ENCODE assay signal across 8 cellular contexts in the genomic region with DNA sequence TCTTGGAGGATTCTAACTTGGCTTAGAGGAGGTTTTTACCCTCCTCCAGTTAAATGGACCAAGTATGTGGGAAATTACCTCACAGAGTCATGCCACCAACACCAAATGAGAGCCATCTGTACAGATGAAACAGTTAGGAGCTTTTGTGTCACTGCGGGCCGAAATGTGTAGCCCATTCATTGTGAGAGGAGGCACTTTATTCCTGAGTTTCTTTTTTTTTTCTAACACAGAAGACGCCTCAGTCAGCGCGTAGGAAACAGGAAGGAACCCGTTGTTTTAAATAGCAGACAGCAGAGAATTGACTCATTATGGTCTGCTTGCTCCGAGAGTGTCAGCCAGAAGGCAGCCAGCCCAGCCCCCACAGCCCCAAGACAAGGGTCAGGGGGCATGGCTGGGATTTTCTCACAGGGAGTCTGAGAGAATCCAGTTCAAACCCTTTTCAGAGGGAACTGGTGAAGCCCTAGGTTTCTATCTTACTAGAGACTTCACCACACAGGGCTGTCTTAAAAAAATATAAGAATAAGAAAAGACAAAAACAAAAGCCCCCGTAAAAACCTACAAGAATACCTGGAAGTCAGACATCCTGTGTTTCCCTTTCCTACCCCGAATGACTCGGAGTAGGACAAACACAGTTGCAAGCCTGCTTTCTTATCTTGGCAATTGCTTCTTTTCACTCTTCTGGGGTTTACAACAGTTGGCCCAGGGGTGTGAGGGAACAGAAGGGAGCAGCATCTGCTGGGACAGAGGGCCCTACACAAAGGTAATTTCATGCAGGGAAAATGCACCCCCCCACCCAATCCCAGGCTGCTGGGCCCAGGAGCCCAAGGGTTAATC.
DNase-seq lines count a peak whose midpoint lies in the region; ATAC-seq and TF ChIP-seq lines count a peak whose summit lies in the region.

No MANE protein-coding gene starts in this region.

- peaks cover 20% of the 10 kb centered on the region for H3K9me3 Mint-ChIP-seq in activated T-cell treated with anti-CD3 and anti-CD28 coated beads, Interleukin-2, amount 50 U/mL, for 24 hours

- H3K4me3 Mint-ChIP-seq in activated T-cell treated with anti-CD3 and anti-CD28 coated beads, Interleukin-2, amount 50 U/mL, for 24 hours, result peak overlapping the region; percentile 21

- H3K27me3 ChIP-seq in gastroesophageal sphincter (no peaks in the 10 kb centered on the region), osteoblast (ENCODE audit: insufficient read depth, low read length) (no peaks in the 10 kb centered on the region), upper lobe of left lung (no peaks in the 10 kb centered on the region)

- H3K4me2 ChIP-seq in osteoblast (ENCODE audit: insufficient read depth, low read length), result peak overlapping the region; percentile 76

- TF ChIP-seq CTCF in gastroesophageal sphincter (IDR thresholded peaks at IDR 0.05) (no peak), osteoblast (IDR thresholded peaks at IDR 0.05; ENCODE audit: extremely low read depth, low read depth, low read length) (no peak), upper lobe of left lung (IDR thresholded peaks at IDR 0.05) (no peak)

- H3K27me3 Mint-ChIP-seq in activated T-cell treated with anti-CD3 and anti-CD28 coated beads, Interleukin-2, amount 50 U/mL, for 24 hours, result no peaks in the 10 kb centered on the region

- H4K20me1 ChIP-seq in osteoblast (ENCODE audit: insufficient read depth, low read length), result no peaks in the 10 kb centered on the region

- H3K36me3 ChIP-seq in gastroesophageal sphincter (no peaks in the 10 kb centered on the region), osteoblast (ENCODE audit: insufficient read depth, low read length) (no peaks in the 10 kb centered on the region), upper lobe of left lung (no peaks in the 10 kb centered on the region)

- TF ChIP-seq EP300 in gastroesophageal sphincter (IDR thresholded peaks at IDR 0.05), result no peak
- TF ChIP-seq EP300 in upper lobe of left lung (IDR thresholded peaks at IDR 0.05), result no peak

- H3K27ac Mint-ChIP-seq in activated T-cell treated with anti-CD3 and anti-CD28 coated beads, Interleukin-2, amount 50 U/mL, for 24 hours, result peak overlapping the region; percentile 90

- H3K4me1 ChIP-seq in gastroesophageal sphincter, result peaks cover 2 to 55% (median 18%) of the 10 kb centered on the region in 3 donors
- peaks cover 21% of the 10 kb centered on the region for H3K4me1 ChIP-seq in osteoblast (ENCODE audit: insufficient read depth, low read length)
- peaks cover 31 to 47% (median 39%) of the 10 kb centered on the region in 4 donors for H3K4me1 ChIP-seq in upper lobe of left lung

- 4 to 15% methylated on average over 3 to 10 of the region's 10 CpGs for WGBS in gastroesophageal sphincter (ENCODE audit: low coverage in 1 of 2), 2 donors
- WGBS in upper lobe of left lung, 2 donors, result 5 to 17% methylated on average over 10 of the region's 10 CpGs

- H3K4me3 ChIP-seq in gastroesophageal sphincter (peak overlapping the region in 1 of 2 donors; percentile 24), osteoblast (ENCODE audit: insufficient read depth, low read length) (peak overlapping the region; percentile 46), upper lobe of left lung (peak overlapping the region in 1 of 4 donors; percentile 15)

- DNase-seq in GM03348 (ENCODE audit: low spot score) (peak; percentile 75), M059J (ENCODE audit: low read depth) (peak; percentile 62), osteoblast (ENCODE audit: insufficient read length, low spot score, missing footprints) (peak; percentile 78), upper lobe of left lung (peak; percentile 32 to 54)
- DNase-seq in activated T-cell treated with anti-CD3 and anti-CD28 coated beads, Interleukin-2, amount 50 U/mL, for 24 hours, result peak; percentile 72
- no peak for DNase-seq in activated CD4-positive, CD25-positive, alpha-beta regulatory T cell treated with anti-CD3 and anti-CD28 coated beads, Interleukin-2, amount 50 U/mL, for 72 hours

- peak overlapping the region; percentile 57 to 83 (median 80) for H3K27ac ChIP-seq in gastroesophageal sphincter
- peak overlapping the region; percentile 72 for H3K27ac ChIP-seq in osteoblast (ENCODE audit: low read depth, low read length)
- peak overlapping the region; percentile 75 to 90 (median 85) for H3K27ac ChIP-seq in upper lobe of left lung

- peaks cover 26% of the 10 kb centered on the region for H3K4me1 Mint-ChIP-seq in activated T-cell treated with anti-CD3 and anti-CD28 coated beads, Interleukin-2, amount 50 U/mL, for 24 hours (ENCODE audit: low read depth)

- ATAC-seq in GM21717 (IDR thresholded peaks at IDR 0.05; ENCODE audit: unreplicated experiment), result peak; percentile 88
- ATAC-seq in gastroesophageal sphincter, result peak; percentile 57
- peak; percentile 78 to 88 for ATAC-seq in upper lobe of left lung (ENCODE audit: low FRiP score in 2 of 2)

- H3K79me2 ChIP-seq in osteoblast (ENCODE audit: insufficient read depth, low read length), result no peaks in the 10 kb centered on the region

- H3K9me3 ChIP-seq in gastroesophageal sphincter (peaks cover 0 to 23% (median 0%) of the 10 kb centered on the region in 3 donors), osteoblast (ENCODE audit: low read depth, low read length) (no peaks in the 10 kb centered on the region), upper lobe of left lung (peaks cover 3 to 6% (median 4%) of the 10 kb centered on the region in 4 donors)

- TF ChIP-seq POLR2A in gastroesophageal sphincter (IDR thresholded peaks at IDR 0.05) (no peak), upper lobe of left lung (IDR thresholded peaks at IDR 0.05) (no peak)

- H3K36me3 Mint-ChIP-seq in activated T-cell treated with anti-CD3 and anti-CD28 coated beads, Interleukin-2, amount 50 U/mL, for 24 hours (ENCODE audit: low read depth), result peaks cover 2% of the 10 kb centered on the region

- peak overlapping the region; percentile 86 for H2AFZ ChIP-seq in osteoblast (ENCODE audit: low read length)
